Comparison of ENCODE assay signal across 9 cellular contexts in genomic region chr14:105065280-105066228, GRCh38. TPM values are rescaled to one million over a fixed set of nuclear protein-coding genes. Genes with fewer than 3 reads are reported as not detected.
DNase-seq lines count a peak whose midpoint lies in the region; ATAC-seq and TF ChIP-seq lines count a peak whose summit lies in the region.
"Had no signal": no experiment of that assay in that cellular context is flagged by ENCODE, and none has a peak within 500 bp of the region (broad histone marks: within the 10 kb centered on the region; RNA-seq: fewer than 3 reads in every experiment).

TSS of gene GPR132 (minus strand) at chr14:105065430. CDS start at chr14:105055420, 10,010 bp downstream.

- H3K27me3 ChIP-seq in SK-N-SH (ENCODE audit: insufficient read depth) (no peaks in the 10 kb centered on the region), lung (ENCODE audit: control insufficient read depth, insufficient read depth) (no peaks in the 10 kb centered on the region)

- no peak within 1 kb of the TSS for H3K4me3 ChIP-seq in SK-N-SH (ENCODE audit: low read depth in 2 of 2, low read length in 1 of 2)
- no peak within 1 kb of the TSS for H3K4me3 ChIP-seq in lung

- H3K9me3 ChIP-seq in SK-N-SH (no peaks in the 10 kb centered on the region), lung (ENCODE audit: control insufficient read depth in 2 of 2, insufficient read depth in 1 of 2, low read length in 1 of 2) (no peaks in the 10 kb centered on the region)

- POLR2A ChIA-PET in SK-N-SH (lab: Yijun Ruan, JAX), result no interaction called here

- H3K9me2 ChIP-seq in SK-N-SH, result no peaks in the 10 kb centered on the region

- DNase-seq in SK-N-SH (no peak), lung (ENCODE audit: low spot score) (peak; percentile 67), 8988T (no peak), DMS79 (lab: John Stamatoyannopoulos, UW) (no peak)
- DNase-seq in activated naive CD4-positive, alpha-beta T cell (lab: John Stamatoyannopoulos, UW), result peak; percentile 47 to 74 (median 61)
- DNase-seq in stimulated activated CD8-positive, alpha-beta memory T cell treated with anti-CD3 and anti-CD28 coated beads, Interleukin-7, amount 100 ng/mL, for 24 hours (ENCODE audit: low read depth), result peak; percentile 63

- H3K4me1 ChIP-seq in SK-N-SH (ENCODE audit: control insufficient read depth in 1 of 2, insufficient read depth in 2 of 2, low read depth in 1 of 2, low read length in 1 of 2), result no peaks in the 10 kb centered on the region; a peak in 1 of 4 replicates
- H3K4me1 ChIP-seq in lung (ENCODE audit: control insufficient read depth in 2 of 2, insufficient read depth in 2 of 2, low read length in 2 of 2), result peaks cover 0 to 15% of the 10 kb centered on the region in 2 donors

- no peak for TF ChIP-seq RAD21 in SK-N-SH (IDR thresholded peaks at IDR 0.05; ENCODE audit: low read length)

- TF ChIP-seq CTCF in SK-N-SH (IDR thresholded peaks at IDR 0.05), result no peak
- no peak for TF ChIP-seq CTCF in lung (IDR thresholded peaks at IDR 0.05; ENCODE audit: control extremely low read depth, extremely low read depth)

- H3K36me3 ChIP-seq in SK-N-SH (replicated peaks in 1 of 2; ENCODE audit: control insufficient read depth in 1 of 2, insufficient read depth in 2 of 2, low read length in 1 of 2) (no peaks in the 10 kb centered on the region), lung (ENCODE audit: control insufficient read depth in 2 of 2, insufficient read depth in 2 of 2, low read length in 2 of 2) (no peaks in the 10 kb centered on the region)

- H3K79me2 ChIP-seq in SK-N-SH (ENCODE audit: insufficient read depth), result no peaks in the 10 kb centered on the region

- no peaks in the 10 kb centered on the region for H4K20me1 ChIP-seq in SK-N-SH (ENCODE audit: insufficient read depth)

- H3K27ac ChIP-seq in SK-N-SH (ENCODE audit: low read depth in 2 of 2, low read length in 1 of 2) (no peak within 1 kb of the TSS), lung (ENCODE audit: low read depth in 1 of 2, low read length in 1 of 2) (peak within 1 kb of the TSS in 1 of 2 donors; percentile 35)

- CTCF ChIA-PET in SK-N-SH (lab: Yijun Ruan, JAX), result interaction anchor here (0.7 to 4.3 kb wide), 3 partner anchors 10 to 21 kb away, joined by 3 to 25 read pairs (median 3); no protein-coding TSS in a partner anchor

- 81% methylated on average over 15 of the region's 22 CpGs for WGBS in SK-N-SH (ENCODE audit: low lambda C conversion rate)
- WGBS in lung, 2 donors, result 29 to 55% methylated on average over 20 to 22 of the region's 22 CpGs

- H3F3A ChIP-seq in SK-N-SH (replicated peaks; ENCODE audit: insufficient read depth), result no peaks in the 10 kb centered on the region

- H2AFZ ChIP-seq in SK-N-SH (ENCODE audit: low read depth), result 0 out of 2 replicates have a peak within 1 kb of the TSS, but pooled peaks have one; percentile 22

- H3K9ac ChIP-seq in SK-N-SH, result no peak within 1 kb of the TSS

- no peak for TF ChIP-seq EP300 in SK-N-SH (IDR thresholded peaks at IDR 0.05; ENCODE audit: borderline replicate concordance in 1 of 2, low read depth in 1 of 2, low read length in 1 of 2)

- ATAC-seq in GM18498 (IDR thresholded peaks at IDR 0.05; ENCODE audit: unreplicated experiment) (peak; percentile 50), HG02938 (IDR thresholded peaks at IDR 0.05; ENCODE audit: unreplicated experiment) (peak; percentile 42), lung (ENCODE audit: insufficient read depth, low FRiP score) (peak; percentile 48)

- no peak within 1 kb of the TSS for H3K4me2 ChIP-seq in SK-N-SH

TF ChIP-seq in SK-N-SH, 30 proteins besides CTCF, POLR2A, EP300 and RAD21:
- no peak for TF ChIP-seq GABPA (IDR thresholded peaks at IDR 0.05; ENCODE audit: low read depth)
- TF ChIP-seq SIN3A (IDR thresholded peaks at IDR 0.05; ENCODE audit: borderline replicate concordance, low read depth, low read length), result no peak
- no peak for TF ChIP-seq EZH2phosphoT487 (IDR thresholded peaks at IDR 0.05; ENCODE audit: borderline replicate concordance, low read depth)
- no peak for TF ChIP-seq YY1 (IDR thresholded peaks at IDR 0.05; ENCODE audit: low read depth)
- no peak for TF ChIP-seq CHD2 (IDR thresholded peaks at IDR 0.05; ENCODE audit: low read length, partially characterized antibody)
- no peak for TF ChIP-seq FOXJ3 (CRISPR knock-in tag; IDR thresholded peaks at IDR 0.05)
- no peak for TF ChIP-seq ELF1 (IDR thresholded peaks at IDR 0.05)
- TF ChIP-seq USF2 (IDR thresholded peaks at IDR 0.05; ENCODE audit: borderline replicate concordance, low read depth, low read length), result no peak
- no peak for TF ChIP-seq RCOR1 (IDR thresholded peaks at IDR 0.05; ENCODE audit: low read length)
- no peak for TF ChIP-seq FOXM1 (IDR thresholded peaks at IDR 0.05; ENCODE audit: low read depth)
- TF ChIP-seq RXRA (IDR thresholded peaks at IDR 0.05; ENCODE audit: borderline replicate concordance, low read depth), result no peak
- TF ChIP-seq REST (IDR thresholded peaks at IDR 0.05; ENCODE audit: low read depth, low read length), result no peak
- TF ChIP-seq SMC3 (IDR thresholded peaks at IDR 0.05; ENCODE audit: low read depth, low read length), result no peak
- no peak for TF ChIP-seq MEF2A (IDR thresholded peaks at IDR 0.05; ENCODE audit: borderline replicate concordance, low read depth)
- TF ChIP-seq MAX (IDR thresholded peaks at IDR 0.05; ENCODE audit: low read depth), result no peak
- TF ChIP-seq ZBTB33 (IDR thresholded peaks at IDR 0.05; ENCODE audit: borderline replicate concordance, low read depth), result no peak
- no peak for TF ChIP-seq TAF1 (IDR thresholded peaks at IDR 0.05; ENCODE audit: borderline replicate concordance, low read depth, low read length)
- no peak for TF ChIP-seq GATA2 (CRISPR knock-in tag; IDR thresholded peaks at IDR 0.05)

RNA-seq across cellular contexts. Expression of gene GPR132, which starts in this region (rescaled TPM):
- polyA plus RNA-seq in SK-N-SH (2012; rRNA removed) (0.03 TPM in 1 of 2 replicates, not detected in the other), lung (10 to 100 TPM in 1 of 2 donors, 1 to 10 TPM in 1; 2.3 to 19.5 TPM)
- 0.03 TPM in 1 of 2 replicates, not detected in the other for polyA plus RNA-seq in SK-N-SH (2012; cell fraction: cytosol; rRNA removed)
- 0.28 and 0.37 TPM in 2 replicates for polyA plus RNA-seq in SK-N-SH (2012; cell fraction: nucleus; rRNA removed)
- 1 to 10 TPM; 4.4 to 6.9 TPM for total RNA-seq in lung
- total RNA-seq: neural crest cell had no signal

Comparison
In these comparisons a context has a peak if more than half of its experiments do, and no peak if none do; other contexts are left out.
1. DNase-seq: peak in activated naive CD4-positive, alpha-beta T cell (4 of 4), lung (single experiment) and stimulated activated CD8-positive, alpha-beta memory T cell treated with anti-CD3 and anti-CD28 coated beads, Interleukin-7, amount 100 ng/mL, for 24 hours (single experiment); none in SK-N-SH (single experiment), 8988T (single experiment) and DMS79 (single experiment).
2. Peak in every context shown above with its lines, with median percentiles within 50 percentile points of each other: ATAC-seq.